ENCODE assay signal across 26 cellular contexts in genomic region chr9:130306826-130307666, GRCh38. TPM values are rescaled to one million over a fixed set of nuclear protein-coding genes. Genes with fewer than 3 reads are reported as not detected.
"Had no signal": no experiment of that assay in that cellular context is flagged by ENCODE, and none has a peak within 500 bp of the region (broad histone marks: within the 10 kb centered on the region; RNA-seq: fewer than 3 reads in every experiment).

No MANE protein-coding gene starts in this region.

- H3K4me1 Mint-ChIP-seq: activated CD4-positive, alpha-beta memory T cell treated with anti-CD3 and anti-CD28 coated beads, Interleukin-2, amount 10 ng/mL, durations not matched to agents 7 days and 5 days; activated CD4-positive, alpha-beta T cell treated with anti-CD3 and anti-CD28 coated beads, Interleukin-2, amount 10 ng/mL, durations not matched to agents 24 days and 14 days; naive thymus-derived CD8-positive, alpha-beta T cell; neural progenitor cell had no signal

- H2AFZ ChIP-seq: neural progenitor cell had no signal

- H3K9me3 Mint-ChIP-seq: activated CD4-positive, alpha-beta memory T cell treated with anti-CD3 and anti-CD28 coated beads, Interleukin-2, amount 10 ng/mL, durations not matched to agents 7 days and 5 days; activated CD4-positive, alpha-beta T cell treated with anti-CD3 and anti-CD28 coated beads, Interleukin-2, amount 10 ng/mL, durations not matched to agents 24 days and 14 days; activated T-cell treated with anti-CD3 and anti-CD28 coated beads, Interleukin-2, amount 50 U/mL, for 24 hours; naive thymus-derived CD8-positive, alpha-beta T cell; neural progenitor cell; stimulated activated naive CD8-positive, alpha-beta T cell treated with anti-CD3 and anti-CD28 coated beads, Interleukin-15, Interleukin-2, amounts not matched to agents 100 ng/mL and 50 ng/mL, for 24 hours; type B pancreatic cell had no signal

- H3K9me3 ChIP-seq: esophagus muscularis mucosa, lower lobe of right lung, vagina had no signal

- H3K27ac ChIP-seq: foreskin keratinocyte, lower lobe of right lung, neural progenitor cell, skin epidermis, vagina had no signal

- H3K4me3 Mint-ChIP-seq: activated CD4-positive, alpha-beta memory T cell treated with anti-CD3 and anti-CD28 coated beads, Interleukin-2, amount 10 ng/mL, durations not matched to agents 7 days and 5 days; activated CD4-positive, alpha-beta T cell treated with anti-CD3 and anti-CD28 coated beads, Interleukin-2, amount 10 ng/mL, durations not matched to agents 24 days and 14 days; activated T-cell treated with anti-CD3 and anti-CD28 coated beads, Interleukin-2, amount 50 U/mL, for 24 hours; naive thymus-derived CD8-positive, alpha-beta T cell; neural progenitor cell; stimulated activated naive CD8-positive, alpha-beta T cell treated with anti-CD3 and anti-CD28 coated beads, Interleukin-15, Interleukin-2, amounts not matched to agents 100 ng/mL and 50 ng/mL, for 24 hours; type B pancreatic cell had no signal

- H3K4me3 ChIP-seq: esophagus muscularis mucosa, lower lobe of right lung, neural progenitor cell, skin epidermis, vagina had no signal

- DNase-seq: activated CD4-positive, alpha-beta memory T cell treated with anti-CD3 and anti-CD28 coated beads, Interleukin-2, amount 10 ng/mL, durations not matched to agents 7 days and 5 days; activated CD4-positive, alpha-beta T cell treated with anti-CD3 and anti-CD28 coated beads, Interleukin-2, amount 10 ng/mL, durations not matched to agents 24 days and 14 days; activated CD4-positive, CD25-positive, alpha-beta regulatory T cell; activated CD8-positive, alpha-beta memory T cell treated with anti-CD3 and anti-CD28 coated beads, Interleukin-2, amount 50 U/mL, for 48 hours; activated gamma-delta T cell treated with Interleukin-2 at 50 U/mL for 16 hours; activated naive CD4-positive, alpha-beta T cell treated with anti-CD3 and anti-CD28 coated beads, Interleukin-2, amount 50 U/mL, for 16 hours; activated T-cell treated with anti-CD3 and anti-CD28 coated beads, Interleukin-2, amount 50 U/mL, for 24 hours; amniotic stem cell; central memory CD4-positive, alpha-beta T cell; foreskin keratinocyte; lower lobe of right lung; mesenchymal stem cell; naive thymus-derived CD8-positive, alpha-beta T cell; stimulated activated CD4-positive, alpha-beta T cell treated with anti-CD3 and anti-CD28 coated beads, Interleukin-12 subunit alpha, Interleukin-12 subunit beta, amount 100 ng/mL, for 4 hours; stimulated activated CD4-positive, alpha-beta T cell treated with anti-CD3 and anti-CD28 coated beads, Interleukin-4, amount 100 ng/mL, for 1 hour; substantia nigra had no signal

- FAIRE-seq: islet of Langerhans had no signal

- H3K4me2 ChIP-seq: neural progenitor cell had no signal

- H3K36me3 ChIP-seq: lower lobe of right lung, neural progenitor cell, vagina had no signal

- H3K27ac Mint-ChIP-seq: activated CD4-positive, alpha-beta memory T cell treated with anti-CD3 and anti-CD28 coated beads, Interleukin-2, amount 10 ng/mL, durations not matched to agents 7 days and 5 days; activated CD4-positive, alpha-beta T cell treated with anti-CD3 and anti-CD28 coated beads, Interleukin-2, amount 10 ng/mL, durations not matched to agents 24 days and 14 days; activated T-cell treated with anti-CD3 and anti-CD28 coated beads, Interleukin-2, amount 50 U/mL, for 24 hours; neural progenitor cell; stimulated activated naive CD8-positive, alpha-beta T cell treated with anti-CD3 and anti-CD28 coated beads, Interleukin-15, Interleukin-2, amounts not matched to agents 100 ng/mL and 50 ng/mL, for 24 hours; type B pancreatic cell had no signal

- H3K27me3 Mint-ChIP-seq: activated CD4-positive, alpha-beta memory T cell treated with anti-CD3 and anti-CD28 coated beads, Interleukin-2, amount 10 ng/mL, durations not matched to agents 7 days and 5 days; activated CD4-positive, alpha-beta T cell treated with anti-CD3 and anti-CD28 coated beads, Interleukin-2, amount 10 ng/mL, durations not matched to agents 24 days and 14 days had no signal

- H3K27me3 ChIP-seq: esophagus muscularis mucosa, neural progenitor cell, vagina had no signal

- H3K36me3 Mint-ChIP-seq: naive thymus-derived CD8-positive, alpha-beta T cell; neural progenitor cell; type B pancreatic cell had no signal

- ATAC-seq: foreskin keratinocyte; lower lobe of right lung; naive thymus-derived CD8-positive, alpha-beta T cell; sciatic nerve had no signal

- H3K4me1 ChIP-seq: foreskin keratinocyte, lower lobe of right lung, neural progenitor cell had no signal

RNA-seq across cellular contexts. Expression of gene HMCN2, which starts 41.5 kb away (rescaled TPM):
- total RNA-seq: activated CD4-positive, alpha-beta memory T cell treated with anti-CD3 and anti-CD28 coated beads, Interleukin-2, amount 10 ng/mL, durations not matched to agents 7 days and 5 days; activated CD4-positive, alpha-beta T cell treated with anti-CD3 and anti-CD28 coated beads, Interleukin-2, amount 10 ng/mL, durations not matched to agents 24 days and 14 days; foreskin keratinocyte; naive thymus-derived CD8-positive, alpha-beta T cell; renal cortical epithelial cell; T-helper 1 cell treated with Interleukin-12 subunit alpha and Interleukin-12 subunit beta and Interleukin-4 antibody, amounts not matched to agents 30 ng/mL and 1 ng/mL, for 36 hours had no signal
- polyA plus RNA-seq: foreskin keratinocyte; naive thymus-derived CD8-positive, alpha-beta T cell had no signal
